In genomic region chr16:20857281-20857680, GRCh38 we compare ENCODE assay signal across 1 cellular context.
TF ChIP-seq lines count a peak whose summit lies in the region.

No MANE protein-coding gene starts in this region.

TF ChIP-seq in WTC11, 78 proteins besides CTCF, POLR2A, EP300 and RAD21 (continued from another document):
- no peak for TF ChIP-seq ATF2 (CRISPR knock-in tag; IDR thresholded peaks at IDR 0.05; ENCODE audit: borderline replicate concordance, low read depth)
- TF ChIP-seq TEAD1 (CRISPR knock-in tag; IDR thresholded peaks at IDR 0.05), result no peak
- no peak for TF ChIP-seq ZBTB21 (CRISPR knock-in tag; IDR thresholded peaks at IDR 0.05; ENCODE audit: borderline replicate concordance)
- no peak for TF ChIP-seq ELF4 (CRISPR knock-in tag; IDR thresholded peaks at IDR 0.05; ENCODE audit: low read depth)
- TF ChIP-seq ATF1 (CRISPR knock-in tag; IDR thresholded peaks at IDR 0.05), result no peak
- no peak for TF ChIP-seq MLX (CRISPR knock-in tag; IDR thresholded peaks at IDR 0.05)
- no peak for TF ChIP-seq HMGA2 (CRISPR knock-in tag; IDR thresholded peaks at IDR 0.05)
- TF ChIP-seq CREM (CRISPR knock-in tag; IDR thresholded peaks at IDR 0.05), result no peak
TF ChIP-seq in WTC11: peak in this region for 0.
